25 cellular contexts compared by ENCODE assay signal in genomic region chr4:5126857-5127256, GRCh38.
"Had no signal": no experiment of that assay in that cellular context is flagged by ENCODE, and none has a peak within 500 bp of the region (broad histone marks: within the 10 kb centered on the region; RNA-seq: fewer than 3 reads in every experiment).

No MANE protein-coding gene starts in this region.

- H3K27me3 ChIP-seq: esophagus muscularis mucosa, foreskin keratinocyte, gastroesophageal sphincter, hepatocyte, ovary, sigmoid colon, stomach, thyroid gland had no signal

- H3K9me3 Mint-ChIP-seq: endodermal cell had no signal

- H3K9me3 ChIP-seq: ovary, psoas muscle, thyroid gland had no signal

- H3K4me1 Mint-ChIP-seq: memory B cell; natural killer cell; stimulated activated effector memory CD8-positive, alpha-beta T cell treated with anti-CD3 and anti-CD28 coated beads, Interleukin-12 subunit alpha, Interleukin-12 subunit beta, amount 100 ng/mL, for 72 hours had no signal

- H3K4me3 ChIP-seq: esophagus muscularis mucosa, gastroesophageal sphincter, heart left ventricle, hepatocyte, lung, ovary, psoas muscle, sigmoid colon, stomach, thyroid gland had no signal

- H3K4me3 Mint-ChIP-seq: endodermal cell; memory B cell; natural killer cell; stimulated activated effector memory CD8-positive, alpha-beta T cell treated with anti-CD3 and anti-CD28 coated beads, Interleukin-12 subunit alpha, Interleukin-12 subunit beta, amount 100 ng/mL, for 72 hours; type B pancreatic cell had no signal

- DNase-seq: cortex of kidney; endodermal cell; foreskin keratinocyte; heart left ventricle; kidney; natural killer cell; occipital lobe; ovary; posterior cingulate gyrus; psoas muscle; right cardiac atrium; sigmoid colon; stimulated activated CD4-positive, alpha-beta T cell treated with anti-CD3 and anti-CD28 coated beads, Interleukin-2, amount 100 ng/mL, for 24 hours; stimulated activated CD4-positive, alpha-beta T cell treated with anti-CD3 and anti-CD28 coated beads, Interleukin-4, amount 100 ng/mL, for 24 hours; stimulated activated naive CD4-positive, alpha-beta T cell treated with Interleukin-2 at 50 U/mL for 16 hours; stomach; thyroid gland had no signal

- H3K36me3 ChIP-seq: esophagus muscularis mucosa, gastroesophageal sphincter, heart left ventricle, ovary, sigmoid colon, stomach, thyroid gland had no signal

- ATAC-seq: foreskin keratinocyte; gastroesophageal sphincter; heart left ventricle; left lobe of liver; natural killer cell; psoas muscle; right cardiac atrium; stimulated activated effector memory CD8-positive, alpha-beta T cell treated with anti-CD3 and anti-CD28 coated beads, Interleukin-12 subunit alpha, Interleukin-12 subunit beta, amount 100 ng/mL, for 72 hours had no signal

- H3K36me3 Mint-ChIP-seq: memory B cell; natural killer cell; stimulated activated effector memory CD8-positive, alpha-beta T cell treated with anti-CD3 and anti-CD28 coated beads, Interleukin-12 subunit alpha, Interleukin-12 subunit beta, amount 100 ng/mL, for 72 hours; type B pancreatic cell had no signal

- H3K4me1 ChIP-seq: esophagus muscularis mucosa, foreskin keratinocyte, gastroesophageal sphincter, heart left ventricle, psoas muscle, sigmoid colon, thyroid gland had no signal

- H3K27ac Mint-ChIP-seq: endodermal cell; memory B cell; natural killer cell; stimulated activated effector memory CD8-positive, alpha-beta T cell treated with anti-CD3 and anti-CD28 coated beads, Interleukin-12 subunit alpha, Interleukin-12 subunit beta, amount 100 ng/mL, for 72 hours; type B pancreatic cell had no signal
